ENCODE assay signal across 1 cellular context in genomic region chr1:153563339-153563952, GRCh38.
TF ChIP-seq lines count a peak whose summit lies in the region.

No MANE protein-coding gene starts in this region.

TF ChIP-seq in GM12891, 5 proteins besides CTCF, POLR2A, EP300 and RAD21:
- no peak for TF ChIP-seq POU2F2 (IDR thresholded peaks at IDR 0.05; ENCODE audit: low read depth, low read length)
- TF ChIP-seq TAF1 (IDR thresholded peaks at IDR 0.05; ENCODE audit: low read depth, low read length), result no peak
- no peak for TF ChIP-seq PAX5 (IDR thresholded peaks at IDR 0.05; ENCODE audit: insufficient read depth, low read length, severe bottlenecking)
- TF ChIP-seq POLR2AphosphoS5 (IDR thresholded peaks at IDR 0.05; ENCODE audit: low read depth, low read length), result no peak
- no peak for TF ChIP-seq SPI1 (IDR thresholded peaks at IDR 0.05; ENCODE audit: low read depth, low read length)
